Comparison of ENCODE assay signal across 29 cellular contexts in genomic region chr2:12141618-12142220, GRCh38.
"Had no signal": no experiment of that assay in that cellular context is flagged by ENCODE, and none has a peak within 500 bp of the region (broad histone marks: within the 10 kb centered on the region; RNA-seq: fewer than 3 reads in every experiment).

No MANE protein-coding gene starts in this region.

- H3K27me3 ChIP-seq: esophagus muscularis mucosa, heart right ventricle, neural progenitor cell, suprapubic skin, transverse colon, upper lobe of right lung, uterus had no signal

- H3K4me1 ChIP-seq: esophagus muscularis mucosa, foreskin keratinocyte, heart right ventricle, neural progenitor cell, parathyroid adenoma, suprapubic skin, transverse colon, upper lobe of right lung, uterus had no signal

- H2AFZ ChIP-seq: neural progenitor cell, parathyroid adenoma had no signal

- H3K4me2 ChIP-seq: neural progenitor cell, smooth muscle cell had no signal

- H3K79me2 ChIP-seq: parathyroid adenoma had no signal

- H3K9me3 ChIP-seq: esophagus muscularis mucosa, heart right ventricle, mucosa of descending colon, suprapubic skin, transverse colon, upper lobe of right lung, uterus had no signal

- H3K9ac ChIP-seq: neural progenitor cell, parathyroid adenoma had no signal

- H3K4me3 ChIP-seq: coronary artery, esophagus muscularis mucosa, heart right ventricle, lung, mucosa of descending colon, neural progenitor cell, smooth muscle cell, suprapubic skin, transverse colon, upper lobe of right lung, uterus had no signal

- DNase-seq: dermis blood vessel endothelial cell; effector memory CD4-positive, alpha-beta T cell; foreskin keratinocyte; glutamatergic neuron; hippocampal formation; immature natural killer cell; left ventricle myocardium superior; mucosa of descending colon; naive B cell; stimulated activated CD4-positive, alpha-beta T cell treated with anti-CD3 and anti-CD28 coated beads, Interleukin-12 subunit alpha, Interleukin-12 subunit beta, amount 100 ng/mL, for 4 hours; stimulated activated CD4-positive, alpha-beta T cell treated with anti-CD3 and anti-CD28 coated beads, Interleukin-1b, Interleukin-23, amount 100 ng/mL, for 48 hours; stimulated activated CD4-positive, alpha-beta T cell treated with anti-CD3 and anti-CD28 coated beads, Interleukin-4, amount 100 ng/mL, for 1 hour; stimulated activated CD8-positive, alpha-beta memory T cell treated with anti-CD3 and anti-CD28 coated beads, Interleukin-4, amount 100 ng/mL, for 48 hours; stimulated activated naive CD4-positive, alpha-beta T cell; stimulated activated naive CD8-positive, alpha-beta T cell treated with anti-CD3 and anti-CD28 coated beads, Interleukin-15, amount 100 ng/mL, for 72 hours; transverse colon; upper lobe of right lung; uterus had no signal

- H3K36me3 ChIP-seq: esophagus muscularis mucosa, heart right ventricle, neural progenitor cell, suprapubic skin, transverse colon, upper lobe of right lung, uterus had no signal

- FAIRE-seq: endothelial cell of umbilical vein, keratinocyte had no signal

- ATAC-seq: foreskin keratinocyte; heart right ventricle; left ventricle myocardium superior; mucosa of descending colon; natural killer cell treated with Interleukin-12 subunit alpha and Interleukin-12 subunit beta and Interleukin-15 and Interleukin-18, amount 100 ng/mL, for 72 hours; stimulated activated naive CD8-positive, alpha-beta T cell treated with anti-CD3 and anti-CD28 coated beads, Interleukin-15, amount 100 ng/mL, for 72 hours; upper lobe of right lung had no signal

- H3K27ac ChIP-seq: coronary artery, esophagus muscularis mucosa, foreskin keratinocyte, heart right ventricle, neural progenitor cell, parathyroid adenoma, suprapubic skin, transverse colon, upper lobe of right lung, uterus had no signal
